Comparison of ENCODE assay signal across 2 cellular contexts in genomic region chr1:224885376-224885775, GRCh38. TPM values are rescaled to one million over a fixed set of nuclear protein-coding genes. Genes with fewer than 3 reads are reported as not detected.
"Had no signal": no experiment of that assay in that cellular context is flagged by ENCODE, and none has a peak within 500 bp of the region (broad histone marks: within the 10 kb centered on the region; RNA-seq: fewer than 3 reads in every experiment).

No MANE protein-coding gene starts in this region.

RNA-seq across cellular contexts. Expression of gene DNAH14, which starts 44.1 kb away (rescaled TPM):
- total RNA-seq: activated B cell treated with CpG ODN at 0.5 μM for 24 hours; activated CD4-positive, alpha-beta T cell treated with anti-CD3 and anti-CD28 coated beads, Interleukin-2, amount 10 ng/mL, durations not matched to agents 24 days and 14 days had no signal
